In the genomic region with DNA sequence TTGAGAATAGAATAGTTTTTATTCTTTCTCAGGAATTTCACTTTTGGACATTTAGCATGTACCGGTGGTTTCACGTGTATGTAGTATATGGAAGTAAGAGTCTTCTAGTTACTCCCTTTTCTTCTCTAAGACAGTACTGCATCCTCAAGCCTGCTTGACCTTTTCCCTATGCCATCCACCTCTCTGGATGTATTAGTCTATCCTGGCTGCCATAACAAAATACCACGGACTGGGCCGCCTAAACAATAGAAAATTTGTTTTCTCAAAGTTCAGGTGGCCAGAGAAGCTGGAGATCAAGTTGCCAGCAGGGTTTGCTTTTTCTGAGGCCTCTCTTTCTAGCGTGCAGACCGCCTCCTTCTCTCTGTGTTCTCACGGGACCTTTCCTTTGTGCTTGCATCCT, we compare ENCODE assay signal across 14 cellular contexts. TPM values are rescaled to one million over a fixed set of nuclear protein-coding genes. Genes with fewer than 3 reads are reported as not detected.
DNase-seq lines count a peak whose midpoint lies in the region; ATAC-seq, FAIRE-seq and TF ChIP-seq lines count a peak whose summit lies in the region.
"Had no signal": no experiment of that assay in that cellular context is flagged by ENCODE, and none has a peak within 500 bp of the region (broad histone marks: within the 10 kb centered on the region; RNA-seq: fewer than 3 reads in every experiment).

No MANE protein-coding gene starts in this region.

- H2AFZ ChIP-seq in astrocyte (ENCODE audit: low read depth, low read length) = no peak overlapping the region
- no peak overlapping the region for H2AFZ ChIP-seq in neuronal stem cell (ENCODE audit: low read length)

- H3K27ac Mint-ChIP-seq in activated naive CD4-positive, alpha-beta T cell treated with anti-CD3 and anti-CD28 coated beads, Interleukin-2, amount 50 U/mL, for 24 hours = peak overlapping the region; percentile 90
- H3K27ac Mint-ChIP-seq in activated naive CD4-positive, alpha-beta T cell treated with anti-CD3 and anti-CD28 coated beads for 36 hours = no peak overlapping the region
- H3K27ac Mint-ChIP-seq in astrocyte (ENCODE audit: unreplicated experiment) = peak overlapping the region; percentile 35

- H2BK120ac ChIP-seq in neuronal stem cell (ENCODE audit: low read depth, low read length) = no peak overlapping the region

- peaks cover 7% of the 10 kb centered on the region for H3K4me1 ChIP-seq in astrocyte (ENCODE audit: insufficient read depth, low read length)
- H3K4me1 ChIP-seq in neuronal stem cell (ENCODE audit: control insufficient read depth in 2 of 2, insufficient read depth in 1 of 2, low read depth in 1 of 2, low read length in 2 of 2) = peaks cover 2 to 3% of the 10 kb centered on the region in 2 donors

- no peak overlapping the region for H2BK5ac ChIP-seq in neuronal stem cell (ENCODE audit: low read length)

- no peak overlapping the region for H3K4ac ChIP-seq in neuronal stem cell (ENCODE audit: low read length)

- no peaks in the 10 kb centered on the region for H3K9me3 ChIP-seq in astrocyte (ENCODE audit: insufficient read depth, low read depth, low read length)
- H3K9me3 ChIP-seq in neuronal stem cell (replicated peaks in 1 of 2; ENCODE audit: control insufficient read depth in 2 of 2, insufficient read depth in 1 of 2, low read depth in 1 of 2, low read length in 2 of 2) = no peaks in the 10 kb centered on the region
- H3K9me3 ChIP-seq: body of pancreas, mucosa of descending colon, uterus had no signal

- H3K27ac ChIP-seq in astrocyte (ENCODE audit: low read depth, low read length) (no peak overlapping the region), neuronal stem cell (replicated peaks; ENCODE audit: low read length) (no peak overlapping the region)

- no CpG with 5 or more reads among the region's 7 CpGs for WGBS in neuronal stem cell (ENCODE audit: extremely low coverage in 2 of 2, insufficient read length in 2 of 2, insufficient replicate concordance in 1 of 2), 2 donors

- H3K9me3 Mint-ChIP-seq in activated naive CD4-positive, alpha-beta T cell treated with anti-CD3 and anti-CD28 coated beads, Interleukin-2, amount 50 U/mL, for 24 hours = no peaks in the 10 kb centered on the region
- H3K9me3 Mint-ChIP-seq in activated naive CD4-positive, alpha-beta T cell treated with anti-CD3 and anti-CD28 coated beads for 36 hours = peaks cover under 1% of the 10 kb centered on the region
- H3K9me3 Mint-ChIP-seq in astrocyte (ENCODE audit: unreplicated experiment) = peaks cover 1% of the 10 kb centered on the region

- no peak for DNase-seq in activated naive CD4-positive, alpha-beta T cell treated with anti-CD3 and anti-CD28 coated beads for 36 hours
- DNase-seq in GM19239 (ENCODE audit: insufficient read length, low spot score) (no peak), astrocyte (ENCODE audit: low read depth) (no peak), neuronal stem cell (ENCODE audit: low spot score) (no peak), NCI-H774 (lab: John Stamatoyannopoulos, UW) (no peak), posterior vena cava (ENCODE audit: low spot score) (no peak)
- DNase-seq: DMS 273 treated with DMSO at 0.1 percent for 48 hours, NCI-H2081 treated with DMSO at 0.1 percent for 48 hours, SW 1271 had no signal

- no peaks in the 10 kb centered on the region for H3K27me3 Mint-ChIP-seq in activated naive CD4-positive, alpha-beta T cell treated with anti-CD3 and anti-CD28 coated beads, Interleukin-2, amount 50 U/mL, for 24 hours
- H3K27me3 Mint-ChIP-seq in activated naive CD4-positive, alpha-beta T cell treated with anti-CD3 and anti-CD28 coated beads for 36 hours (ENCODE audit: low read depth) = no peaks in the 10 kb centered on the region
- peaks cover 4% of the 10 kb centered on the region for H3K27me3 Mint-ChIP-seq in astrocyte (ENCODE audit: low read depth, unreplicated experiment)

- no peak overlapping the region for H2BK12ac ChIP-seq in neuronal stem cell (ENCODE audit: low read length)

- H2AK5ac ChIP-seq in neuronal stem cell (ENCODE audit: low read depth, low read length) = no peak overlapping the region

- H3K79me2 ChIP-seq in astrocyte (ENCODE audit: insufficient read depth, low read length) = no peaks in the 10 kb centered on the region

- H3K4me2 ChIP-seq in astrocyte (ENCODE audit: low read length) (no peak overlapping the region), neuronal stem cell (ENCODE audit: insufficient read depth, low read length, poor library complexity, severe bottlenecking) (no peak overlapping the region)

- H4K91ac ChIP-seq in neuronal stem cell (ENCODE audit: low read depth, low read length, poor library complexity) = no peak overlapping the region

- no peak overlapping the region for H4K8ac ChIP-seq in neuronal stem cell (ENCODE audit: low read depth, low read length)

- H2BK15ac ChIP-seq in neuronal stem cell (ENCODE audit: low read length) = no peak overlapping the region

- no peak for TF ChIP-seq CTCF in astrocyte (IDR thresholded peaks at IDR 0.05; ENCODE audit: insufficient read depth, low read depth, low read length)

- CTCF ChIA-PET in activated naive CD4-positive, alpha-beta T cell treated with anti-CD3 and anti-CD28 coated beads for 36 hours (lab: Charles Lee) = interaction anchor here (0.6 to 5.8 kb wide), 15 partner anchors 9 to 182 kb away, joined by 3 to 54 read pairs (median 6); a partner anchor contains a TSS

- no peaks in the 10 kb centered on the region for H3K36me3 ChIP-seq in astrocyte (ENCODE audit: insufficient read depth, low read length)
- no peaks in the 10 kb centered on the region for H3K36me3 ChIP-seq in neuronal stem cell (replicated peaks in 1 of 2; ENCODE audit: control insufficient read depth in 2 of 2, insufficient read depth in 2 of 2, low read length in 2 of 2)
- H3K36me3 ChIP-seq: uterus had no signal

- FAIRE-seq in GM19239 (lab: Jason Lieb, UNC) = peak; percentile 37
- FAIRE-seq in astrocyte (lab: Jason Lieb, UNC) = no peak

- peaks cover 2% of the 10 kb centered on the region for H3K27me3 ChIP-seq in astrocyte (ENCODE audit: insufficient read depth, low read length)
- H3K27me3 ChIP-seq in neuronal stem cell (ENCODE audit: control insufficient read depth in 3 of 3, insufficient read depth in 3 of 3, low read depth in 1 of 3, low read length in 3 of 3) = peaks cover 0 to 35% (median 7%) of the 10 kb centered on the region in 3 experiments
- H3K27me3 ChIP-seq: body of pancreas, uterus had no signal

- H3K36me3 Mint-ChIP-seq in activated naive CD4-positive, alpha-beta T cell treated with anti-CD3 and anti-CD28 coated beads, Interleukin-2, amount 50 U/mL, for 24 hours = peaks cover 8% of the 10 kb centered on the region
- peaks cover 10% of the 10 kb centered on the region for H3K36me3 Mint-ChIP-seq in activated naive CD4-positive, alpha-beta T cell treated with anti-CD3 and anti-CD28 coated beads for 36 hours (ENCODE audit: low read depth)
- H3K36me3 Mint-ChIP-seq in astrocyte (ENCODE audit: low read depth, unreplicated experiment) = peaks cover 11% of the 10 kb centered on the region

- no peak overlapping the region for H3K23ac ChIP-seq in neuronal stem cell (ENCODE audit: low read depth, low read length, poor library complexity)

- peaks cover 50% of the 10 kb centered on the region for H3K4me1 Mint-ChIP-seq in activated naive CD4-positive, alpha-beta T cell treated with anti-CD3 and anti-CD28 coated beads, Interleukin-2, amount 50 U/mL, for 24 hours
- H3K4me1 Mint-ChIP-seq in activated naive CD4-positive, alpha-beta T cell treated with anti-CD3 and anti-CD28 coated beads for 36 hours (ENCODE audit: low read depth) = peaks cover 21% of the 10 kb centered on the region
- H3K4me1 Mint-ChIP-seq in astrocyte (ENCODE audit: low read depth, unreplicated experiment) = peaks cover 22% of the 10 kb centered on the region

- no peaks in the 10 kb centered on the region for H3K79me1 ChIP-seq in neuronal stem cell (ENCODE audit: low read depth, low read length)

- H3K4me3 ChIP-seq in astrocyte (ENCODE audit: insufficient read depth, low read depth, low read length) (no peak overlapping the region), neuronal stem cell (ENCODE audit: low read length in 2 of 2) (no peak overlapping the region)
- H3K4me3 ChIP-seq: mucosa of descending colon had no signal

- H3K14ac ChIP-seq in neuronal stem cell (ENCODE audit: low read length) = no peak overlapping the region

- H4K20me1 ChIP-seq in astrocyte (ENCODE audit: insufficient read depth, low read length) = no peaks in the 10 kb centered on the region

- ATAC-seq in GM21390 (IDR thresholded peaks at IDR 0.05; ENCODE audit: unreplicated experiment) = no peak

- H3K9ac ChIP-seq in astrocyte (ENCODE audit: low read length) (no peak overlapping the region), neuronal stem cell (ENCODE audit: low read depth, low read length, poor library complexity) (peak overlapping the region; percentile 27)

- H3K4me3 Mint-ChIP-seq in activated naive CD4-positive, alpha-beta T cell treated with anti-CD3 and anti-CD28 coated beads, Interleukin-2, amount 50 U/mL, for 24 hours = peak overlapping the region; percentile 100
- H3K4me3 Mint-ChIP-seq in activated naive CD4-positive, alpha-beta T cell treated with anti-CD3 and anti-CD28 coated beads for 36 hours = no peak overlapping the region
- peak overlapping the region; percentile 91 for H3K4me3 Mint-ChIP-seq in astrocyte (ENCODE audit: unreplicated experiment)

- intact Hi-C loops in activated naive CD4-positive, alpha-beta T cell treated with anti-CD3 and anti-CD28 coated beads for 36 hours (cut with micrococcal nuclease) = loop anchor here (1.0 to 5.0 kb wide), 3 partner anchors 10 to 85 kb away; a partner anchor contains a TSS
- intact Hi-C loops in posterior vena cava (cut with DNase I) = no loop called here

- H3K18ac ChIP-seq in neuronal stem cell (ENCODE audit: low read length) = no peak overlapping the region

RNA-seq across cellular contexts. Expression of a gene that starts 1.3 kb away (rescaled TPM):
- total RNA-seq in activated naive CD4-positive, alpha-beta T cell treated with anti-CD3 and anti-CD28 coated beads for 36 hours = 1 to 10 TPM; 7.2 to 7.7 TPM
- total RNA-seq in astrocyte (32.5 and 38.6 TPM in 2 replicates), posterior vena cava (1 to 10 TPM; 3.0 to 4.9 TPM)
- 0.21 TPM for polyA plus RNA-seq in neuronal stem cell (2013, experiment 1 of 2)
- polyA plus RNA-seq in neuronal stem cell (2013, experiment 2 of 2) = 0.19 TPM

RNA-seq across cellular contexts. Expression of a gene that starts 10.6 kb away (rescaled TPM):
- total RNA-seq in activated naive CD4-positive, alpha-beta T cell treated with anti-CD3 and anti-CD28 coated beads for 36 hours = 1 to 10 TPM; 9.1 to 9.9 TPM
- total RNA-seq in astrocyte = 9.5 and 11.8 TPM in 2 replicates
- polyA plus RNA-seq in neuronal stem cell (2013, experiment 1 of 2) = 0.03 TPM
- 0.06 TPM for polyA plus RNA-seq in neuronal stem cell (2013, experiment 2 of 2)
- 1 to 10 TPM; 3.8 to 6.9 TPM for total RNA-seq in posterior vena cava

RNA-seq across cellular contexts. Expression of a gene that starts 50.2 kb away (rescaled TPM):
- total RNA-seq in activated naive CD4-positive, alpha-beta T cell treated with anti-CD3 and anti-CD28 coated beads for 36 hours = 10 to 100 TPM; 49.0 to 50.6 TPM
- total RNA-seq in astrocyte = 2.9 and 4.9 TPM in 2 replicates
- polyA plus RNA-seq in neuronal stem cell (2013, experiment 1 of 2) = 26.6 TPM
- polyA plus RNA-seq in neuronal stem cell (2013, experiment 2 of 2) = 27.4 TPM
- total RNA-seq in posterior vena cava = 10 to 100 TPM in 1 of 2 donors, 1 to 10 TPM in 1; 9.4 to 11.8 TPM
